In the genomic region with DNA sequence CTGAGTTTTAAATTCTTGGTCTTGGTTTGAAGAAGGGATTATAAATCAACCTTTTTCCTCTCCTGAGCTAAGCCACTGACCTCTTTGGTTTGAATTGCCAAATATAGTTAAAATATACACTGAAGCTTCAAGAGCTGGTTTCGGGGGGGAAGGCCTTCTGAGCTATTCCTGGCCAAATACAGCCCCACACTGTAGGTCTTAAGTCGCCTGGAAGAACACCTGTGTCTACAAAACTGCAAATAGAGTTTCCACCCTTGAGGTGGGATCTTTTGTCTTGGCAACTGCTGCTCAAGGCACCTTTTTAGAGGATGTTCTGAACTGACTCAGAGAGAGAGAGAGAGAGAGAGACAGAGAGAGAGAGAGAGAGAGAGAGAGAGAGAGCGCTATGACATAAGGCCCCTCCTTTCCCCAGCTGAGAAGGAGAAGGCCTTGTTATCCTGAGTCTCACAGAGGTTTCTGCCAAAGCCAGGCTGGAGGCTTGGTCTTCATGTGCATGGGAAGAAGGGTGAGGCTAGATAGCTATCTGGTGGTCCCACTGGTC, we compare ENCODE assay signal across 11 cellular contexts. TPM values are rescaled to one million over a fixed set of nuclear protein-coding genes. Genes with fewer than 3 reads are reported as not detected.
A peak's percentile ranks its signal among the peaks of the same experiment; 100 is the strongest.
DNase-seq lines count a peak whose midpoint lies in the region; FAIRE-seq lines count a peak whose summit lies in the region.
"Had no signal": no experiment of that assay in that cellular context is flagged by ENCODE, and none has a peak within 500 bp of the region (broad histone marks: within the 10 kb centered on the region; RNA-seq: fewer than 3 reads in every experiment).

No MANE protein-coding gene starts in this region.

- H3K79me2 ChIP-seq in GM23248 (ENCODE audit: insufficient read depth): peaks cover 23% of the 10 kb centered on the region

- H3K27ac ChIP-seq in GM23248: peak overlapping the region; percentile 91; the same call in 1 of the 2 replicates

- no peak for FAIRE-seq in HTR-8/SVneo (lab: Jason Lieb, UNC)

- no peak overlapping the region for H2AFZ ChIP-seq in GM23248

- H3K27me3 ChIP-seq in GM23248 (replicated peaks; ENCODE audit: insufficient read depth): no peaks in the 10 kb centered on the region
- no peaks in the 10 kb centered on the region for H3K27me3 ChIP-seq in adipocyte (replicated peaks; ENCODE audit: control insufficient read depth, insufficient read depth, low read length)

- H3K36me3 ChIP-seq in GM23248 (ENCODE audit: low read depth) (peaks cover 22% of the 10 kb centered on the region), adipocyte (ENCODE audit: control insufficient read depth, insufficient read depth, low read length, severe bottlenecking) (peaks cover 21% of the 10 kb centered on the region)

- H3K9me2 ChIP-seq in GM23248 (ENCODE audit: insufficient read depth): no peaks in the 10 kb centered on the region

- H4K20me1 ChIP-seq in GM23248 (ENCODE audit: insufficient read depth): peaks cover 10% of the 10 kb centered on the region; the same call in 1 of the 2 replicates

- DNase-seq in EH (ENCODE audit: low read depth) (peak; percentile 65), GM23248 (peak; percentile 43), adipocyte (ENCODE audit: low read depth) (peak; percentile 52), lung microvascular endothelial cell (ENCODE audit: low read depth in 2 of 2) (peak; percentile 15 to 27), NCI-H82 (lab: John Stamatoyannopoulos, UW) (no peak), HTR-8/SVneo (ENCODE audit: insufficient read length, low spot score) (no peak), hippocampal formation (lab: John Stamatoyannopoulos, UW) (no peak), hypothalamus (lab: John Stamatoyannopoulos, UW) (no peak)
- DNase-seq: activated CD8-positive, alpha-beta memory T cell treated with anti-CD3 and anti-CD28 coated beads, Interleukin-2, amount 10 ng/mL, durations not matched to agents 7 days and 5 days; aorta; NCI-H526 had no signal

- H3K9ac ChIP-seq in GM23248 (no peak overlapping the region), adipocyte (ENCODE audit: low read length) (peak overlapping the region; percentile 99)

- in situ Hi-C loops in GM23248 (cut with MboI): loop anchor here (10.0 to 25.0 kb wide), 2 partner anchors 323 to 556 kb away; no protein-coding TSS in a partner anchor

- H3K9me3 ChIP-seq in GM23248 (ENCODE audit: low read depth) (no peaks in the 10 kb centered on the region), adipocyte (ENCODE audit: control insufficient read depth, low read length) (no peaks in the 10 kb centered on the region)

- peaks cover 13% of the 10 kb centered on the region; the same call in 1 of the 2 replicates for H3K4me1 ChIP-seq in GM23248 (ENCODE audit: insufficient read depth)
- peaks cover 7% of the 10 kb centered on the region for H3K4me1 ChIP-seq in adipocyte (ENCODE audit: control insufficient read depth, insufficient read depth, low read length)

- WGBS in GM23248 (ENCODE audit: low coverage in 1 of 2, low lambda C conversion rate in 2 of 2, missing lambda C conversion rate in 2 of 2), 2 experiments: 90 to 96% methylated on average over 3 of the region's 3 CpGs

- H3K4me3 ChIP-seq in GM23248 (no peak overlapping the region), adipocyte (ENCODE audit: low read length) (peak overlapping the region; percentile 91)

- peaks cover 31% of the 10 kb centered on the region for H3F3A ChIP-seq in GM23248 (ENCODE audit: insufficient read depth)

- H3K4me2 ChIP-seq in GM23248 (ENCODE audit: unreplicated experiment): no peak overlapping the region

RNA-seq across cellular contexts. Expression of a gene that starts 5.5 kb away (rescaled TPM):
- 537 and 551 TPM in 2 replicates for total RNA-seq in GM23248 (2014; rRNA removed; shearing (Covaris generic))
- polyA plus RNA-seq in GM23248 (2016; fragmentation: Nextera tagmentation; extraction: Ambion mirVana): 451 and 460 TPM in 2 replicates
- 167 and 785 TPM in 2 replicates for total RNA-seq in lung microvascular endothelial cell

RNA-seq across cellular contexts. Expression of a gene that starts 16.4 kb away (rescaled TPM):
- 32.7 and 42.7 TPM in 2 replicates for total RNA-seq in GM23248 (2014; rRNA removed; shearing (Covaris generic))
- 18.8 and 21.9 TPM in 2 replicates for polyA plus RNA-seq in GM23248 (2016; fragmentation: Nextera tagmentation; extraction: Ambion mirVana)
- total RNA-seq in lung microvascular endothelial cell: 26.6 and 50.8 TPM in 2 replicates

Comparison
In these comparisons a context has a peak if more than half of its experiments do, and no peak if none do; other contexts are left out.
1. DNase-seq: peak in EH (single experiment), GM23248 (single experiment), adipocyte (single experiment) and lung microvascular endothelial cell (2 of 2); none in NCI-H82 (single experiment), HTR-8/SVneo (single experiment), hippocampal formation (0 of 2) and hypothalamus (0 of 51).